In the genomic region with DNA sequence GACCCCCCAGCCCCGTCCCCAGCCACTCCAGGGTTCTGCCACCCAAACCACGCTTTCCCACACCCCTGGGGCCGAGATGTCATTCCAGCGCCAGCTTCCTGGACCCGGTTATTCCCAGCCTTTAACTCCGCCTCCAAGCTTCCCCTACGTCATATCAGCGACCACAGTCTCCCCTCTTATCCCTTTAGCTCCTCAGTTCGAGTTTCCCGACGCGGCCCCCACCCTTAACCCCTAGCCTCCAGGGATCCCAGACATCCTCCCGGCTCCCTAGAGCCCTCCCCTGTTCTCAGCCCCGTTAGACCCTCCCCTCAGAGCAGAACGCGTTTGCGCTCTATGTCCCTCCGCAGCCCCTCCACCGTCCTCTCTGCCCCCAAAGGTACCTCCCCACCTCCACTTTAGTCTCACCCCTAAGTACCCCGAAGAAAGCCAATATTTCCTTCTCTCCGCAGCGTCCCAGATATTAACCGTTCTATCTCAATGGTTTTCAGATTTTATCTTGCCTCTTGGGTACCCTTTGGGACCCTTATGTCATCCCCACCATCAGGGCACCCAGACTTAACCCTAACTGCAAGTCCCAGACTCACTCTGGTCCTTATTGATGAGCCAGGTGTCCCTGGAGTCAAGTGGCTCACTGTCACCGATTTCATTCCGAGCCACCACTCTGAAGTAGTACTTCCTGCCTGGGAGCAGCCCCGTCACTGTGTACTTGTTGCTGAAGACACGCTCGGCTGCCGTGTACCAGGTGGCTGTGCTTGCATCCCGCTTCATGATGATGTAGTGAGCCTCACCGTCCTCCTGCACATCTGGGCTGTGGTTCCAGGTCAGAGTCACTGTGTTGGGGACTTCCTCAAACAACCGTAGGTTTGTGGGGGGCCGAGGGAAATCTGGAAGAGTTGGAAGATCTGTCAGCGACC, we compare ENCODE assay signal across 1 cellular context.
TF ChIP-seq lines count a peak whose summit lies in the region.

No MANE protein-coding gene starts in this region.

TF ChIP-seq in HepG2, 621 proteins besides CTCF, POLR2A, EP300 and RAD21:
- peak; percentile 65 for TF ChIP-seq CREB1 (IDR thresholded peaks at IDR 0.05)
- TF ChIP-seq CREB1 (CRISPR knock-in tag; IDR thresholded peaks at IDR 0.05) = no peak
- TF ChIP-seq ARID2 (CRISPR knock-in tag; IDR thresholded peaks at IDR 0.05; ENCODE audit: borderline replicate concordance) = no peak
